ENCODE assay signal across 8 cellular contexts in the genomic region with DNA sequence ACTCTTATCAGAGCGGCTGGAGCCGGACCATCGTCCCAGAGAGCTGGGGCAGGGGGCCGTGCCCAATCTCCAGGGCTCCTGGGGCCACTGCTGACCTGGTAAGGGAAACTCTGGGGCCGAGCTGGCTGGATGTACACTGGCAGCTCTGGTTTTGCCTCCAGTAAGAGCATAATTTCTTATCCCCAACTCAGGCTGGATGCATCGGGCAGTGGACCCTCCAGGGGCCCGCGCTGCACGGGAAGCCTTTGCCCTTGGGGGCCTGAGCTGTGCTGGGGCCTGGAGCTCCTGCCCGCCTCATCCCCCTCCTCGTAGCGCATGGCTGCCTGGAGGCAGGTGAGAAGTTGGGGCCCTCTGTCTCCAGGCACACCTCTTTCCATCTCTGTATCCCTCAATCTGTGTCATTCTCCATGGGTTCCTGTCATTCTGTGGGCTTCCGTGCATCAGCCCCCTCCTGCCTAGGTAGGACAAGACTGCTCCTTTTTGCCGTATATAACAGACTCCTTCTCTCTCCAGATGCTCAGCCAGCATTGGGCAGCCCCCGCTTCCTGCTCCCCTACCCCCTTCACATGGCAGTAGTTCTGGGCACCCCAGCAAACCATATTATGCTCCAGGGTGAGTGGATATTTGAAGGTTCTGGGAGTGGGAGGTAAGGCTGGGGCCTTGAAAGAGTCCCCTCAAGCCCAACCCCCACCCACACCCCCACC. TPM values are rescaled to one million over a fixed set of nuclear protein-coding genes. Genes with fewer than 3 reads are reported as not detected.
DNase-seq lines count a peak whose midpoint lies in the region; ATAC-seq and TF ChIP-seq lines count a peak whose summit lies in the region.

No MANE protein-coding gene starts in this region.

- no peaks in the 10 kb centered on the region for H3K9me3 ChIP-seq in skeletal muscle satellite cell (replicated peaks; ENCODE audit: low read length)

- H3K4me3 ChIP-seq in H7 (ENCODE audit: insufficient read depth, low read depth, low read length) (no peak overlapping the region), skeletal muscle satellite cell (ENCODE audit: low read length) (peak overlapping the region; percentile 81)

- peaks cover 6% of the 10 kb centered on the region for H3K4me1 ChIP-seq in foreskin keratinocyte
- peaks cover 22% of the 10 kb centered on the region for H3K4me1 ChIP-seq in skeletal muscle satellite cell (ENCODE audit: control insufficient read depth, insufficient read depth, low read length)

- peaks cover 49% of the 10 kb centered on the region for H3K4me1 Mint-ChIP-seq in activated B cell treated with CpG ODN at 0.5 μM for 24 hours

- peaks cover 58% of the 10 kb centered on the region for H3K36me3 Mint-ChIP-seq in activated B cell treated with CpG ODN at 0.5 μM for 24 hours (ENCODE audit: low read depth)

- peak overlapping the region; percentile 100 for H3K27ac ChIP-seq in foreskin keratinocyte

- CTCF ChIA-PET in activated B cell treated with CpG ODN at 0.5 μM for 24 hours (lab: Charles Lee) = interaction anchor here (0.6 to 2.8 kb wide), 8 partner anchors 10 to 102 kb away, joined by 3 to 23 read pairs (median 3); a partner anchor contains a TSS

- intact Hi-C loops in activated B cell treated with CpG ODN at 0.5 μM for 24 hours (cut with micrococcal nuclease) = no loop called here

- TF ChIP-seq CTCF in activated B cell treated with CpG ODN at 0.5 μM for 24 hours (IDR thresholded peaks at IDR 0.05) (no peak), foreskin keratinocyte (conservative IDR thresholded peaks at IDR 0.05) (no peak)

- H3K27me3 ChIP-seq in H7 (ENCODE audit: control insufficient read depth, insufficient read depth, low read length) = peaks cover 17% of the 10 kb centered on the region
- H3K27me3 ChIP-seq in foreskin keratinocyte = no peaks in the 10 kb centered on the region
- no peaks in the 10 kb centered on the region for H3K27me3 ChIP-seq in skeletal muscle satellite cell (ENCODE audit: control insufficient read depth, insufficient read depth, low read length)

- peak overlapping the region; percentile 100 for H3K27ac Mint-ChIP-seq in activated B cell treated with CpG ODN at 0.5 μM for 24 hours

- peak overlapping the region; percentile 96 for H3K9ac ChIP-seq in skeletal muscle satellite cell (ENCODE audit: low read depth, low read length)

- peak overlapping the region; percentile 98 for H3K4me3 Mint-ChIP-seq in activated B cell treated with CpG ODN at 0.5 μM for 24 hours

- H3K4me2 ChIP-seq in skeletal muscle satellite cell (ENCODE audit: low read length) = peak overlapping the region; percentile 99

- H3K9me3 Mint-ChIP-seq in activated B cell treated with CpG ODN at 0.5 μM for 24 hours = no peaks in the 10 kb centered on the region

- POLR2A ChIA-PET in activated B cell treated with CpG ODN at 0.5 μM for 24 hours (lab: Charles Lee) = interaction anchor here (0.8 to 5.1 kb wide), 15 partner anchors 9 to 537 kb away, joined by 3 to 136 read pairs (median 5); a partner anchor contains a TSS

- H3K27me3 Mint-ChIP-seq in activated B cell treated with CpG ODN at 0.5 μM for 24 hours = no peaks in the 10 kb centered on the region

- ATAC-seq in activated B cell treated with CpG ODN at 0.5 μM for 24 hours (ENCODE audit: low read depth) (no peak), foreskin keratinocyte (no peak)

- H3K36me3 ChIP-seq in H7 (replicated peaks; ENCODE audit: control insufficient read depth, insufficient read depth, low read length) = no peaks in the 10 kb centered on the region
- H3K36me3 ChIP-seq in skeletal muscle satellite cell (ENCODE audit: insufficient read depth, low read length) = peaks cover 22% of the 10 kb centered on the region

- DNase-seq in H7 = peak; percentile 41
- DNase-seq in activated B cell treated with CpG ODN at 0.5 μM for 24 hours = no peak
- DNase-seq in foreskin keratinocyte = no peak
- no peak for DNase-seq in D341Med (ENCODE audit: low spot score)
- no peak for DNase-seq in stimulated activated CD4-positive, alpha-beta T cell treated with anti-CD3 and anti-CD28 coated beads, Interleukin-4, amount 100 ng/mL, for 1 hour
- DNase-seq in NK-92 (lab: John Stamatoyannopoulos, UW; ENCODE audit: unreplicated experiment) = no peak
- no peak for DNase-seq in NCI-H146 treated with DMSO at 0.1 percent for 48 hours (lab: John Stamatoyannopoulos, UW; ENCODE audit: unreplicated experiment)

RNA-seq across cellular contexts. Expression of a gene that starts 9.4 kb away (rescaled TPM):
- total RNA-seq in H7 (2014; rRNA removed; shearing (Covaris generic)) = 7.2 and 27.0 TPM in 2 replicates
- total RNA-seq in activated B cell treated with CpG ODN at 0.5 μM for 24 hours = 3.2 and 7.1 TPM in 2 replicates
- 0.58 and 0.67 TPM in 2 replicates for total RNA-seq in foreskin keratinocyte
- polyA plus RNA-seq in foreskin keratinocyte = 0.65 and 1.3 TPM in 2 replicates
- total RNA-seq in skeletal muscle satellite cell (2012; rRNA removed) = 0.44 TPM in 1 of 2 replicates, not detected in the other

RNA-seq across cellular contexts. Expression of a gene that starts 11.5 kb away (rescaled TPM):
- total RNA-seq in H7 (2014; rRNA removed; shearing (Covaris generic)) = 1.1 and 1.6 TPM in 2 replicates
- total RNA-seq in activated B cell treated with CpG ODN at 0.5 μM for 24 hours = 70.8 and 72.5 TPM in 2 replicates
- total RNA-seq in foreskin keratinocyte = 4.5 and 6.4 TPM in 2 replicates
- 2.4 and 2.6 TPM in 2 replicates for polyA plus RNA-seq in foreskin keratinocyte
- total RNA-seq in skeletal muscle satellite cell (2012; rRNA removed) = 1.8 and 3.1 TPM in 2 replicates

RNA-seq across cellular contexts. Expression of a gene that starts 11.8 kb away (rescaled TPM):
- total RNA-seq in H7 (2014; rRNA removed; shearing (Covaris generic)) = 59.0 and 81.9 TPM in 2 replicates
- total RNA-seq in activated B cell treated with CpG ODN at 0.5 μM for 24 hours (36.0 and 47.9 TPM in 2 replicates), foreskin keratinocyte (119 and 136 TPM in 2 replicates)
- polyA plus RNA-seq in foreskin keratinocyte = 143 and 146 TPM in 2 replicates
- total RNA-seq in skeletal muscle satellite cell (2012; rRNA removed) = 67.2 and 67.7 TPM in 2 replicates

RNA-seq across cellular contexts. Expression of a gene that starts 12.3 kb away (rescaled TPM):
- 10.2 and 10.3 TPM in 2 replicates for total RNA-seq in H7 (2014; rRNA removed; shearing (Covaris generic))
- 5.4 and 6.1 TPM in 2 replicates for total RNA-seq in activated B cell treated with CpG ODN at 0.5 μM for 24 hours
- total RNA-seq in foreskin keratinocyte = 8.9 and 10.2 TPM in 2 replicates
- 4.8 and 6.6 TPM in 2 replicates for polyA plus RNA-seq in foreskin keratinocyte
- 12.2 and 12.9 TPM in 2 replicates for total RNA-seq in skeletal muscle satellite cell (2012; rRNA removed)

RNA-seq across cellular contexts. Expression of a gene that starts 43.1 kb away (rescaled TPM):
- 30.1 TPM in 2 replicates for total RNA-seq in H7 (2014; rRNA removed; shearing (Covaris generic))
- total RNA-seq in activated B cell treated with CpG ODN at 0.5 μM for 24 hours = 103 and 109 TPM in 2 replicates
- total RNA-seq in foreskin keratinocyte = 89.8 and 91.3 TPM in 2 replicates
- polyA plus RNA-seq in foreskin keratinocyte = 66.8 and 76.4 TPM in 2 replicates
- 35.0 and 38.2 TPM in 2 replicates for total RNA-seq in skeletal muscle satellite cell (2012; rRNA removed)
